ENCODE assay signal across 18 cellular contexts in genomic region chr7:142787783-142788182, GRCh38. TPM values are rescaled to one million over a fixed set of nuclear protein-coding genes. Genes with fewer than 3 reads are reported as not detected.
DNase-seq lines count a peak whose midpoint lies in the region; ATAC-seq and TF ChIP-seq lines count a peak whose summit lies in the region.
"Had no signal": no experiment of that assay in that cellular context is flagged by ENCODE, and none has a peak within 500 bp of the region (broad histone marks: within the 10 kb centered on the region; RNA-seq: fewer than 3 reads in every experiment).

No MANE protein-coding gene starts in this region.

- no peak overlapping the region for H3K4me3 ChIP-seq in stomach

- H3K27ac Mint-ChIP-seq in T-helper 17 cell, result peak overlapping the region; percentile 100
- H3K27ac Mint-ChIP-seq in central memory CD8-positive, alpha-beta T cell (ENCODE audit: low read depth), result peak overlapping the region; percentile 98
- peak overlapping the region; percentile 100 for H3K27ac Mint-ChIP-seq in stimulated activated effector memory CD8-positive, alpha-beta T cell treated with anti-CD3 and anti-CD28 coated beads, Interleukin-12 subunit alpha, Interleukin-12 subunit beta, amount 100 ng/mL, for 72 hours

- TF ChIP-seq POLR2A in stomach (IDR thresholded peaks at IDR 0.05), result no peak

- peak overlapping the region in 2 of 5 donors; percentile 20 to 32 for H3K27ac ChIP-seq in stomach

- peaks cover 0 to 44% (median 3%) of the 10 kb centered on the region in 3 donors for H3K27me3 ChIP-seq in stomach

- WGBS in stomach, 5 donors, result 69 to 89% (median 82%) methylated on average over 6 of the region's 6 CpGs

- H3K4me1 ChIP-seq in stomach, result peaks cover 0 to 8% (median 5%) of the 10 kb centered on the region in 4 donors

- H3K4me3 Mint-ChIP-seq in T-helper 17 cell, result peak overlapping the region; percentile 92
- peak overlapping the region; percentile 95 for H3K4me3 Mint-ChIP-seq in central memory CD8-positive, alpha-beta T cell
- peak overlapping the region; percentile 98 for H3K4me3 Mint-ChIP-seq in stimulated activated effector memory CD8-positive, alpha-beta T cell treated with anti-CD3 and anti-CD28 coated beads, Interleukin-12 subunit alpha, Interleukin-12 subunit beta, amount 100 ng/mL, for 72 hours

- ATAC-seq in T-helper 17 cell (no peak), GM18511 (IDR thresholded peaks at IDR 0.05; ENCODE audit: unreplicated experiment) (no peak)
- ATAC-seq in central memory CD8-positive, alpha-beta T cell (replicated peaks; ENCODE audit: extremely low read depth, poor library complexity, severe bottlenecking), result no peak
- ATAC-seq in stimulated activated effector memory CD8-positive, alpha-beta T cell treated with anti-CD3 and anti-CD28 coated beads, Interleukin-12 subunit alpha, Interleukin-12 subunit beta, amount 100 ng/mL, for 72 hours, result no peak
- ATAC-seq: HepG2 had no signal

- peak; percentile 63 for DNase-seq in activated CD8-positive, alpha-beta memory T cell treated with anti-CD3 and anti-CD28 coated beads for 24 hours
- no peak for DNase-seq in activated CD8-positive, alpha-beta memory T cell treated with anti-CD3 and anti-CD28 coated beads, Interleukin-2, amount 50 U/mL, for 48 hours
- DNase-seq in T-helper 17 cell (no peak), stomach (no peak)
- no peak for DNase-seq in central memory CD8-positive, alpha-beta T cell (ENCODE audit: low spot score in 2 of 2)
- no peak for DNase-seq in stimulated activated effector memory CD8-positive, alpha-beta T cell treated with anti-CD3 and anti-CD28 coated beads, Interleukin-12 subunit alpha, Interleukin-12 subunit beta, amount 100 ng/mL, for 72 hours (ENCODE audit: low spot score in 2 of 2)
- no peak for DNase-seq in stimulated activated CD8-positive, alpha-beta memory T cell treated with anti-CD3 and anti-CD28 coated beads, Interleukin-4, amount 100 ng/mL, for 48 hours
- DNase-seq: activated CD4-positive, CD25-positive, alpha-beta regulatory T cell treated with anti-CD3 and anti-CD28 coated beads, Interleukin-2, amount 50 U/mL, for 72 hours; activated gamma-delta T cell; effector CD4-positive, alpha-beta T cell; NCI-H2029; occipital lobe; SIG-M5 had no signal

- TF ChIP-seq CTCF in stomach (IDR thresholded peaks at IDR 0.05), result no peak

- H3K9me3 Mint-ChIP-seq in central memory CD8-positive, alpha-beta T cell, result no peaks in the 10 kb centered on the region
- H3K9me3 Mint-ChIP-seq in stimulated activated effector memory CD8-positive, alpha-beta T cell treated with anti-CD3 and anti-CD28 coated beads, Interleukin-12 subunit alpha, Interleukin-12 subunit beta, amount 100 ng/mL, for 72 hours, result no peaks in the 10 kb centered on the region

- TF ChIP-seq EP300 in stomach (IDR thresholded peaks at IDR 0.05), result no peak

- H3K4me1 Mint-ChIP-seq in T-helper 17 cell, result peaks cover 23% of the 10 kb centered on the region
- H3K4me1 Mint-ChIP-seq in central memory CD8-positive, alpha-beta T cell, result peaks cover 32% of the 10 kb centered on the region
- H3K4me1 Mint-ChIP-seq in stimulated activated effector memory CD8-positive, alpha-beta T cell treated with anti-CD3 and anti-CD28 coated beads, Interleukin-12 subunit alpha, Interleukin-12 subunit beta, amount 100 ng/mL, for 72 hours, result peaks cover 16% of the 10 kb centered on the region

- no peaks in the 10 kb centered on the region for H3K27me3 Mint-ChIP-seq in T-helper 17 cell
- no peaks in the 10 kb centered on the region for H3K27me3 Mint-ChIP-seq in central memory CD8-positive, alpha-beta T cell

- peaks cover 10% of the 10 kb centered on the region for H3K36me3 Mint-ChIP-seq in T-helper 17 cell (ENCODE audit: low read depth)
- peaks cover 71% of the 10 kb centered on the region for H3K36me3 Mint-ChIP-seq in central memory CD8-positive, alpha-beta T cell (ENCODE audit: insufficient read depth)
- peaks cover 74% of the 10 kb centered on the region for H3K36me3 Mint-ChIP-seq in stimulated activated effector memory CD8-positive, alpha-beta T cell treated with anti-CD3 and anti-CD28 coated beads, Interleukin-12 subunit alpha, Interleukin-12 subunit beta, amount 100 ng/mL, for 72 hours

- H3K9me3 ChIP-seq in T-helper 17 cell (ENCODE audit: control insufficient read depth, low read length, poor library complexity, severe bottlenecking) (no peaks in the 10 kb centered on the region), stomach (no peaks in the 10 kb centered on the region)

- intact Hi-C loops in stomach (cut with DNase I; ENCODE audit: low total_unique reads), result loop anchor here (10.0 kb wide), 1 partner anchor 153 kb away; no protein-coding TSS in a partner anchor

- H3K36me3 ChIP-seq in stomach, result no peaks in the 10 kb centered on the region

RNA-seq across cellular contexts. Expression of gene PRSS2, which starts 17.0 kb away (rescaled TPM):
- not detected for total RNA-seq in T-helper 17 cell
- 10 to 100 TPM in 1 of 5 donors, 1 to 10 TPM in 1, not detected in 3; 1.3 to 86.1 TPM for total RNA-seq in stomach
- 10 to 100 TPM; 51.4 to 69.4 (median 59.1) TPM for polyA plus RNA-seq in stomach
- total RNA-seq: Daoy, HepG2, NCI-H460, occipital lobe had no signal
- polyA plus RNA-seq: HepG2, keratinocyte had no signal

RNA-seq across cellular contexts. Expression of gene PRSS1, which starts 38.5 kb away (rescaled TPM):
- total RNA-seq in T-helper 17 cell (not detected), stomach (10 to 100 TPM in 1 of 5 donors, 1 to 10 TPM in 1, not detected in 3; 10.0 to 20.4 TPM)
- polyA plus RNA-seq in stomach, result 100 to 1,000 TPM in 2 of 3 donors, 10 to 100 TPM in 1; 61.0 to 233 (median 196) TPM
- total RNA-seq: Daoy, HepG2, NCI-H460, occipital lobe had no signal
- polyA plus RNA-seq: HepG2, keratinocyte had no signal
